ENCODE assay signal across 17 cellular contexts in genomic region chr12:5333096-5333495, GRCh38.
"Had no signal": no experiment of that assay in that cellular context is flagged by ENCODE, and none has a peak within 500 bp of the region (broad histone marks: within the 10 kb centered on the region; RNA-seq: fewer than 3 reads in every experiment).

No MANE protein-coding gene starts in this region.

- DNase-seq: activated T-cell treated with anti-CD3 and anti-CD28 coated beads, Interleukin-2, amount 50 U/mL, for 1 hour; aorta; caudate nucleus; dermis blood vessel endothelial cell; effector memory CD4-positive, alpha-beta T cell; foreskin melanocyte; lower lobe of right lung; mesendoderm; naive thymus-derived CD8-positive, alpha-beta T cell; right cardiac atrium; stimulated activated CD4-positive, alpha-beta T cell treated with anti-CD3 and anti-CD28 coated beads, Interleukin-2, amount 100 ng/mL, for 24 hours; stomach; T-helper 1 cell; transverse colon had no signal

- ATAC-seq: activated naive CD4-positive, alpha-beta T cell treated with anti-CD3 and anti-CD28 coated beads, Interleukin-2, amount 50 U/mL, for 72 hours; activated T-helper 17 cell treated with anti-CD3 and anti-CD28 coated beads, Interleukin-2, amount 50 U/mL, for 72 hours; lower lobe of right lung; naive thymus-derived CD8-positive, alpha-beta T cell; stimulated activated effector memory CD8-positive, alpha-beta T cell treated with anti-CD3 and anti-CD28 coated beads, Interleukin-12 subunit alpha, Interleukin-12 subunit beta, amount 100 ng/mL, for 72 hours had no signal
